ENCODE assay signal across 1 cellular context in the genomic region with DNA sequence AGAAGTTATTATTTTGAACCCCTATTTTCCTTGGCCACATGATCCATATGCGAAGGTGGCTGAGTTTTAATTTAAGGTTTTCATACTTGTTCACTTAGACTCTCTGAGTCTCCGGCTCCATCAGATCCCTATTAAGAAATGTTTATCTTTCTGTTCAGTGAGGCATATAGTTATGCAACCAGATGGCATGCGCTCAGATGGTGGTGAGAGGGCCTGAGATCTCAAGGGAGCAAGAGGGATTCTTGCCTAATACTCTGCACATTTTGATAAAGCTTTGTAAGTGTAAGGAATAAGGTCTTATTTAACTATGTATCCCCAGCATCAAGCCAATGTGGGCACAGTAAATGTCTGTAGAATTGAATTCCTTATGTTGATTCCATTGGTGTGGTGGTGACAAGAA.
TF ChIP-seq lines count a peak whose summit lies in the region.

No MANE protein-coding gene starts in this region.

TF ChIP-seq in K562, 482 proteins besides CTCF, POLR2A, EP300 and RAD21 (continued from another document):
- TF ChIP-seq ELK3 (CRISPR knock-in tag; IDR thresholded peaks at IDR 0.05) (no peak), DPF2 (IDR thresholded peaks at IDR 0.05) (no peak)
- TF ChIP-seq, protein P1, sequence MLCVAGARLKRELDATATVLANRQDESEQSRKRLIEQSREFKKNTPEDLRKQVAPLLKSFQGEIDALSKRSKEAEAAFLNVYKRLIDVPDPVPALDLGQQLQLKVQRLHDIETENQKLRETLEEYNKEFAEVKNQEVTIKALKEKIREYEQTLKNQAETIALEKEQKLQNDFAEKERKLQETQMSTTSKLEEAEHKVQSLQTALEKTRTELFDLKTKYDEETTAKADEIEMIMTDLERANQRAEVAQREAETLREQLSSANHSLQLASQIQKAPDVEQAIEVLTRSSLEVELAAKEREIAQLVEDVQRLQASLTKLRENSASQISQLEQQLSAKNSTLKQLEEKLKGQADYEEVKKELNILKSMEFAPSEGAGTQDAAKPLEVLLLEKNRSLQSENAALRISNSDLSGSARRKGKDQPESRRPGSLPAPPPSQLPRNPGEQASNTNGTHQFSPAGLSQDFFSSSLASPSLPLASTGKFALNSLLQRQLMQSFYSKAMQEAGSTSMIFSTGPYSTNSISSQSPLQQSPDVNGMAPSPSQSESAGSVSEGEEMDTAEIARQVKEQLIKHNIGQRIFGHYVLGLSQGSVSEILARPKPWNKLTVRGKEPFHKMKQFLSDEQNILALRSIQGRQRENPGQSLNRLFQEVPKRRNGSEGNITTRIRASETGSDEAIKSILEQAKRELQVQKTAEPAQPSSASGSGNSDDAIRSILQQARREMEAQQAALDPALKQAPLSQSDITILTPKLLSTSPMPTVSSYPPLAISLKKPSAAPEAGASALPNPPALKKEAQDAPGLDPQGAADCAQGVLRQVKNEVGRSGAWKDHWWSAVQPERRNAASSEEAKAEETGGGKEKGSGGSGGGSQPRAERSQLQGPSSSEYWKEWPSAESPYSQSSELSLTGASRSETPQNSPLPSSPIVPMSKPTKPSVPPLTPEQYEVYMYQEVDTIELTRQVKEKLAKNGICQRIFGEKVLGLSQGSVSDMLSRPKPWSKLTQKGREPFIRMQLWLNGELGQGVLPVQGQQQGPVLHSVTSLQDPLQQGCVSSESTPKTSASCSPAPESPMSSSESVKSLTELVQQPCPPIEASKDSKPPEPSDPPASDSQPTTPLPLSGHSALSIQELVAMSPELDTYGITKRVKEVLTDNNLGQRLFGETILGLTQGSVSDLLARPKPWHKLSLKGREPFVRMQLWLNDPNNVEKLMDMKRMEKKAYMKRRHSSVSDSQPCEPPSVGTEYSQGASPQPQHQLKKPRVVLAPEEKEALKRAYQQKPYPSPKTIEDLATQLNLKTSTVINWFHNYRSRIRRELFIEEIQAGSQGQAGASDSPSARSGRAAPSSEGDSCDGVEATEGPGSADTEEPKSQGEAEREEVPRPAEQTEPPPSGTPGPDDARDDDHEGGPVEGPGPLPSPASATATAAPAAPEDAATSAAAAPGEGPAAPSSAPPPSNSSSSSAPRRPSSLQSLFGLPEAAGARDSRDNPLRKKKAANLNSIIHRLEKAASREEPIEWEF (CRISPR knock-in tag; IDR thresholded peaks at IDR 0.05): no peak
